21 cellular contexts compared by ENCODE assay signal in the genomic region with DNA sequence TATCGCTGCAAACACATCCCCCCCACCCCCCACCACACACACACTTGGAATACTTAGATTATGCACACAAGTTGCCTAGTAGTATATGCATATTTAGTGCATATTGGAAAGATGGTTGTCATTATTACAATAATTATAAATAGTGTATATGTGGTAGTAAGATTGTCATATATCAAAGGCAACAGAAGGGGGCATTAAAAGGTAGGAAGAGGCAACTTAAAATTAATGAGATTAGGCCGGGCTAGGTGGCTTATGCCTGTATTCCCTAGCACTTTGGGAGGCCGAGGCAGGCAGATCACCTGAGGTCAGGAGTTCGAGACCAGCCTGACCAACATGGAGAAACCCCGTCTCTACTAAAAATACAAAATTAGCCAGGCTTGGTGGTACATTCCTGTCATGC. TPM values are rescaled to one million over a fixed set of nuclear protein-coding genes. Genes with fewer than 3 reads are reported as not detected.
A peak's percentile ranks its signal among the peaks of the same experiment; 100 is the strongest.
DNase-seq lines count a peak whose midpoint lies in the region; ATAC-seq and TF ChIP-seq lines count a peak whose summit lies in the region.
"Had no signal": no experiment of that assay in that cellular context is flagged by ENCODE, and none has a peak within 500 bp of the region (broad histone marks: within the 10 kb centered on the region; RNA-seq: fewer than 3 reads in every experiment).

No MANE protein-coding gene starts in this region.

- TF ChIP-seq CTCF in A673 (conservative IDR thresholded peaks at IDR 0.05; ENCODE audit: low read depth, low read length) (0 out of 2 replicates have a peak, but pooled peaks have one; percentile 22), DOHH2 (IDR thresholded peaks at IDR 0.05; ENCODE audit: low read depth, low read length, poor library complexity, severe bottlenecking) (peak; percentile 14), choroid plexus epithelial cell (conservative IDR thresholded peaks at IDR 0.05; ENCODE audit: low read depth, low read length) (peak; percentile 9)

- H3K9me2 ChIP-seq in DOHH2 (replicated peaks; ENCODE audit: control insufficient read depth, low read length): no peaks in the 10 kb centered on the region

- no peaks in the 10 kb centered on the region for H3K9me3 ChIP-seq in A673 (ENCODE audit: low read depth, low read length, poor library complexity, severe bottlenecking)
- no peaks in the 10 kb centered on the region for H3K9me3 ChIP-seq in DOHH2 (ENCODE audit: control insufficient read depth, insufficient read depth, low read length)
- H3K9me3 ChIP-seq: BE2C had no signal

- ATAC-seq in GM19324 (IDR thresholded peaks at IDR 0.05; ENCODE audit: low FRiP score, unreplicated experiment): no peak
- no peak for ATAC-seq in GM21576 (IDR thresholded peaks at IDR 0.05; ENCODE audit: unreplicated experiment)
- no peak for ATAC-seq in GM18520 (IDR thresholded peaks at IDR 0.05; ENCODE audit: unreplicated experiment)
- ATAC-seq: T-helper 17 cell had no signal

- H3K27me3 ChIP-seq in A673 (replicated peaks; ENCODE audit: insufficient read depth, low read depth, low read length, poor library complexity) (no peaks in the 10 kb centered on the region), DOHH2 (ENCODE audit: control insufficient read depth, low read length) (peaks cover 3% of the 10 kb centered on the region; the same call in 1 of the 2 replicates)

- H3K4me2 ChIP-seq in DOHH2 (ENCODE audit: low read length): no peak overlapping the region

- H3K27ac ChIP-seq in A673 (ENCODE audit: low read depth, low read length, poor library complexity, severe bottlenecking): no peak overlapping the region
- no peak overlapping the region for H3K27ac ChIP-seq in DOHH2 (ENCODE audit: low read depth, low read length)

- H3K4me3 ChIP-seq in A673 (ENCODE audit: low read depth, low read length, poor library complexity, severe bottlenecking) (no peak overlapping the region), DOHH2 (ENCODE audit: low read length) (no peak overlapping the region), choroid plexus epithelial cell (ENCODE audit: low read depth, low read length) (no peak overlapping the region)

- BruUV-seq in A673 (replicated peaks; lab: Mats Ljungman, UMichigan): no TSS peak

- H3K79me2 ChIP-seq in DOHH2 (ENCODE audit: control insufficient read depth, low read length): no peaks in the 10 kb centered on the region

- intact Hi-C loops in A673 (cut with micrococcal nuclease; ENCODE audit: unreplicated experiment): no loop called here

- H3K4me1 ChIP-seq in A673 (ENCODE audit: insufficient read depth, low read length, poor library complexity, severe bottlenecking) (no peaks in the 10 kb centered on the region), DOHH2 (ENCODE audit: control insufficient read depth, low read length) (no peaks in the 10 kb centered on the region)
- H3K4me1 ChIP-seq: BE2C had no signal

- CTCF ChIA-PET in A673 (lab: Charles Lee): no interaction called here

- DNase-seq in A673 (ENCODE audit: low spot score): no peak
- peak; percentile 9 to 64 for DNase-seq in NCI-H524 (lab: John Stamatoyannopoulos, UW)
- DNase-seq in choroid plexus epithelial cell (ENCODE audit: low read depth): peak; percentile 15
- DNase-seq in Kasumi-1 (lab: John Stamatoyannopoulos, UW): no peak
- DNase-seq: BE2C; CD4-positive, alpha-beta T cell; DMS53; HFFc6; IMR-90; NCI-H1436 treated with DMSO at 0.1 percent for 48 hours; NCI-H2081 treated with DMSO at 0.1 percent for 48 hours; NCI-H2227 treated with DMSO at 0.1 percent for 48 hours; OCI-M1; SIG-M5; T-helper 17 cell had no signal

- H3K36me3 ChIP-seq in A673 (ENCODE audit: insufficient read depth, low read length, poor library complexity, severe bottlenecking): no peaks in the 10 kb centered on the region
- no peaks in the 10 kb centered on the region for H3K36me3 ChIP-seq in DOHH2 (ENCODE audit: control insufficient read depth, low read length)
- H3K36me3 ChIP-seq: BE2C had no signal

- POLR2A ChIA-PET in A673 (lab: Charles Lee; ENCODE audit: low non-redundant PET): no interaction called here

- H3F3A ChIP-seq in DOHH2 (ENCODE audit: control insufficient read depth, insufficient read depth): no peaks in the 10 kb centered on the region

- H4K20me1 ChIP-seq in DOHH2 (ENCODE audit: control insufficient read depth, insufficient read depth, low read depth, low read length): no peaks in the 10 kb centered on the region

RNA-seq across cellular contexts. Expression of a gene that starts 52.1 kb away (rescaled TPM):
- total RNA-seq in A673 (2021): 4.2 and 5.2 TPM in 2 replicates
- total RNA-seq: CD4-positive, alpha-beta T cell; G401; HFFc6; IMR-90; RPMI7951 had no signal

Comparison
In these comparisons a context has a peak if more than half of its experiments do, and no peak if none do; other contexts are left out.
1. DNase-seq: peak in NCI-H524 (2 of 2) and choroid plexus epithelial cell (single experiment); none in A673 (single experiment) and Kasumi-1 (0 of 2).
2. Peak in every context shown above with its lines, with median percentiles within 50 percentile points of each other: CTCF ChIP-seq.